14 cellular contexts compared by ENCODE assay signal in genomic region chr11:131378931-131379330, GRCh38. TPM values are rescaled to one million over a fixed set of nuclear protein-coding genes. Genes with fewer than 3 reads are reported as not detected.
DNase-seq lines count a peak whose midpoint lies in the region; ATAC-seq and TF ChIP-seq lines count a peak whose summit lies in the region.
"Had no signal": no experiment of that assay in that cellular context is flagged by ENCODE, and none has a peak within 500 bp of the region (broad histone marks: within the 10 kb centered on the region; RNA-seq: fewer than 3 reads in every experiment).

No MANE protein-coding gene starts in this region.

- no peak overlapping the region for H3K27ac Mint-ChIP-seq in stimulated activated memory B cell treated with anti-CD40 and anti-IgM and Interleukin-4, amounts not matched to agents 10 μg/mL and 1 μg/mL and 100 μg/mL, for 72 hours
- H3K27ac Mint-ChIP-seq in chondrocyte (ENCODE audit: unreplicated experiment) = no peak overlapping the region
- H3K27ac Mint-ChIP-seq: activated CD8-positive, alpha-beta T cell treated with anti-CD3 and anti-CD28 coated beads for 36 hours; T-helper 2 cell treated with Interferon-gamma antibody and Interleukin-4, amounts not matched to agents 5 μg/mL and 100 μg/mL, for 36 hours had no signal

- peaks cover 4% of the 10 kb centered on the region for H3K9me3 Mint-ChIP-seq in stimulated activated memory B cell treated with anti-CD40 and anti-IgM and Interleukin-4, amounts not matched to agents 10 μg/mL and 1 μg/mL and 100 μg/mL, for 72 hours
- no peaks in the 10 kb centered on the region for H3K9me3 Mint-ChIP-seq in chondrocyte (ENCODE audit: low read depth)
- H3K9me3 Mint-ChIP-seq: activated CD8-positive, alpha-beta T cell treated with anti-CD3 and anti-CD28 coated beads for 36 hours; T-helper 2 cell treated with Interferon-gamma antibody and Interleukin-4, amounts not matched to agents 5 μg/mL and 100 μg/mL, for 36 hours had no signal

- no peak overlapping the region for H3K4me3 Mint-ChIP-seq in stimulated activated memory B cell treated with anti-CD40 and anti-IgM and Interleukin-4, amounts not matched to agents 10 μg/mL and 1 μg/mL and 100 μg/mL, for 72 hours
- no peak overlapping the region for H3K4me3 Mint-ChIP-seq in chondrocyte (ENCODE audit: unreplicated experiment)
- H3K4me3 Mint-ChIP-seq: activated CD8-positive, alpha-beta T cell treated with anti-CD3 and anti-CD28 coated beads for 36 hours; T-helper 2 cell treated with Interferon-gamma antibody and Interleukin-4, amounts not matched to agents 5 μg/mL and 100 μg/mL, for 36 hours had no signal

- no peaks in the 10 kb centered on the region for H3K36me3 Mint-ChIP-seq in stimulated activated memory B cell treated with anti-CD40 and anti-IgM and Interleukin-4, amounts not matched to agents 10 μg/mL and 1 μg/mL and 100 μg/mL, for 72 hours
- no peaks in the 10 kb centered on the region for H3K36me3 Mint-ChIP-seq in chondrocyte (ENCODE audit: low read depth)

- peaks cover 9% of the 10 kb centered on the region for H3K27me3 Mint-ChIP-seq in stimulated activated memory B cell treated with anti-CD40 and anti-IgM and Interleukin-4, amounts not matched to agents 10 μg/mL and 1 μg/mL and 100 μg/mL, for 72 hours
- peaks cover 61% of the 10 kb centered on the region for H3K27me3 Mint-ChIP-seq in chondrocyte (ENCODE audit: low read depth)

- DNase-seq in hypothalamus (lab: John Stamatoyannopoulos, UW) (no peak), chondrocyte (ENCODE audit: low spot score) (no peak), mesenteric fat pad (ENCODE audit: low spot score) (no peak)
- DNase-seq: activated CD8-positive, alpha-beta T cell treated with anti-CD3 and anti-CD28 coated beads for 36 hours; activated naive CD4-positive, alpha-beta T cell; lower lobe of right lung; NCI-H1048; spleen; tibial artery had no signal

- no peak for TF ChIP-seq CTCF in chondrocyte (IDR thresholded peaks at IDR 0.05)

- ATAC-seq in GM19328 (IDR thresholded peaks at IDR 0.05; ENCODE audit: unreplicated experiment) (peak; percentile 55), HG02623 (IDR thresholded peaks at IDR 0.05; ENCODE audit: unreplicated experiment) (peak; percentile 55), HG03442 (IDR thresholded peaks at IDR 0.05; ENCODE audit: unreplicated experiment) (peak; percentile 86)
- ATAC-seq in stimulated activated memory B cell treated with anti-CD40 and anti-IgM and Interleukin-4, amounts not matched to agents 10 μg/mL and 1 μg/mL and 100 μg/mL, for 72 hours = peak; percentile 69
- ATAC-seq: activated CD8-positive, alpha-beta T cell treated with anti-CD3 and anti-CD28 coated beads for 36 hours; lower lobe of right lung had no signal

- peaks cover 6% of the 10 kb centered on the region for H3K4me1 Mint-ChIP-seq in stimulated activated memory B cell treated with anti-CD40 and anti-IgM and Interleukin-4, amounts not matched to agents 10 μg/mL and 1 μg/mL and 100 μg/mL, for 72 hours
- H3K4me1 Mint-ChIP-seq in chondrocyte (ENCODE audit: low read depth) = no peaks in the 10 kb centered on the region

RNA-seq across cellular contexts. Expression of gene NTM, which starts 8.5 kb away (rescaled TPM):
- total RNA-seq in chondrocyte (92.1 to 122 TPM (median 97.0 TPM) in 3 replicates), mesenteric fat pad (2.9 TPM)
- total RNA-seq: activated CD8-positive, alpha-beta T cell treated with anti-CD3 and anti-CD28 coated beads for 36 hours had no signal

Comparison
In these comparisons a context has a peak if more than half of its experiments do, and no peak if none do; other contexts are left out.
1. RNA of gene NTM, which starts 8.5 kb away (total RNA-seq): 92.1 to 122 TPM in chondrocyte; 2.9 TPM in mesenteric fat pad (single experiment); every median in the first group is over 10 times any median in the second.
2. Peak in every context shown above with its lines, with median percentiles within 50 percentile points of each other: ATAC-seq.